Comparison of ENCODE assay signal across 2 cellular contexts in genomic region chr10:49575489-49576072, GRCh38.
TF ChIP-seq lines count a peak whose summit lies in the region.

No MANE protein-coding gene starts in this region.

TF ChIP-seq in A549, 52 proteins besides CTCF, POLR2A, EP300 and RAD21:
- TF ChIP-seq USF2 (IDR thresholded peaks at IDR 0.05), result 0 out of 2 replicates have a peak, but pooled peaks have one; percentile 7
- no peak for TF ChIP-seq HOXA7 (CRISPR knock-in tag; IDR thresholded peaks at IDR 0.05)

TF ChIP-seq in K562, 482 proteins besides CTCF, POLR2A, EP300 and RAD21:
- peak; percentile 81 for TF ChIP-seq TFE3 (CRISPR knock-in tag; IDR thresholded peaks at IDR 0.05)
- no peak for TF ChIP-seq CCNT2 (IDR thresholded peaks at IDR 0.05; ENCODE audit: borderline replicate concordance, extremely low read depth, insufficient read length, low read depth, low read length)
- TF ChIP-seq ZNF764 (CRISPR knock-in tag; IDR thresholded peaks at IDR 0.05; ENCODE audit: low read depth), result no peak
- TF ChIP-seq RNF2 (IDR thresholded peaks at IDR 0.05), result no peak
- TF ChIP-seq ZNF121 (CRISPR knock-in tag; conservative IDR thresholded peaks at IDR 0.05), result 0 out of 2 replicates have a peak, but pooled peaks have one; percentile 28
- no peak for TF ChIP-seq PYGO2 (tag; IDR thresholded peaks at IDR 0.05)
TF ChIP-seq in K562: peak in this region for 2.
